8 cellular contexts compared by ENCODE assay signal in genomic region chr16:88782454-88783390, GRCh38. TPM values are rescaled to one million over a fixed set of nuclear protein-coding genes. Genes with fewer than 3 reads are reported as not detected.
DNase-seq lines count a peak whose midpoint lies in the region; ATAC-seq, FAIRE-seq and TF ChIP-seq lines count a peak whose summit lies in the region.

No MANE protein-coding gene starts in this region.

- peak overlapping the region; percentile 79 for H3K4me3 Mint-ChIP-seq in activated CD4-positive, alpha-beta T cell treated with anti-CD3 and anti-CD28 coated beads, Interleukin-2, amount 10 ng/mL, durations not matched to agents 7 days and 5 days
- peak overlapping the region; percentile 72 to 75 for H3K4me3 Mint-ChIP-seq in effector memory CD8-positive, alpha-beta T cell

- no peaks in the 10 kb centered on the region for H3K9me3 Mint-ChIP-seq in activated CD4-positive, alpha-beta T cell treated with anti-CD3 and anti-CD28 coated beads, Interleukin-2, amount 10 ng/mL, durations not matched to agents 7 days and 5 days
- no peaks in the 10 kb centered on the region for H3K9me3 Mint-ChIP-seq in effector memory CD8-positive, alpha-beta T cell

- no peak for FAIRE-seq in GM12891 (lab: Jason Lieb, UNC)

- ATAC-seq in effector memory CD8-positive, alpha-beta T cell (replicated peaks) = no peak
- ATAC-seq in omental fat pad (ENCODE audit: low FRiP score) = peak; percentile 70
- ATAC-seq in HG03439 (IDR thresholded peaks at IDR 0.05; ENCODE audit: unreplicated experiment) = no peak
- no peak for ATAC-seq in GM18858 (IDR thresholded peaks at IDR 0.05; ENCODE audit: unreplicated experiment)

- peaks cover 55% of the 10 kb centered on the region for H3K4me1 Mint-ChIP-seq in activated CD4-positive, alpha-beta T cell treated with anti-CD3 and anti-CD28 coated beads, Interleukin-2, amount 10 ng/mL, durations not matched to agents 7 days and 5 days
- H3K4me1 Mint-ChIP-seq in effector memory CD8-positive, alpha-beta T cell (ENCODE audit: low read depth in 2 of 2) = peaks cover 49 to 50% of the 10 kb centered on the region in 2 donors

- H3K27ac Mint-ChIP-seq in activated CD4-positive, alpha-beta T cell treated with anti-CD3 and anti-CD28 coated beads, Interleukin-2, amount 10 ng/mL, durations not matched to agents 7 days and 5 days = peak overlapping the region; percentile 86
- peak overlapping the region; percentile 90 to 91 for H3K27ac Mint-ChIP-seq in effector memory CD8-positive, alpha-beta T cell

- TF ChIP-seq POLR2A in GM12891 (IDR thresholded peaks at IDR 0.05; ENCODE audit: low read depth, low read length) = no peak

- POLR2A ChIA-PET in activated CD4-positive, alpha-beta T cell treated with anti-CD3 and anti-CD28 coated beads, Interleukin-2, amount 10 ng/mL, durations not matched to agents 7 days and 5 days (lab: Charles Lee) = interaction anchor here (0.9 kb wide), 1 partner anchor 78 kb away, joined by 3 read pairs; no protein-coding TSS in a partner anchor

- CTCF ChIA-PET in activated CD4-positive, alpha-beta T cell treated with anti-CD3 and anti-CD28 coated beads, Interleukin-2, amount 10 ng/mL, durations not matched to agents 7 days and 5 days (lab: Charles Lee) = interaction anchor here (0.6 to 2.7 kb wide), 11 partner anchors 16 to 45 kb away, joined by 3 to 23 read pairs (median 5); no protein-coding TSS in a partner anchor

- no peaks in the 10 kb centered on the region for H3K27me3 Mint-ChIP-seq in activated CD4-positive, alpha-beta T cell treated with anti-CD3 and anti-CD28 coated beads, Interleukin-2, amount 10 ng/mL, durations not matched to agents 7 days and 5 days
- no peaks in the 10 kb centered on the region for H3K27me3 Mint-ChIP-seq in effector memory CD8-positive, alpha-beta T cell

- DNase-seq in HS-27A (ENCODE audit: low read depth) (peak; percentile 80), omental fat pad (ENCODE audit: low spot score) (no peak), GM12891 (ENCODE audit: insufficient read length, low spot score) (no peak), DMS79 treated with DMSO at 0.1 percent for 48 hours (lab: John Stamatoyannopoulos, UW) (no peak)
- no peak for DNase-seq in activated CD4-positive, alpha-beta T cell treated with anti-CD3 and anti-CD28 coated beads, Interleukin-2, amount 10 ng/mL, durations not matched to agents 7 days and 5 days
- DNase-seq in effector memory CD8-positive, alpha-beta T cell = no peak

- H3K36me3 Mint-ChIP-seq in activated CD4-positive, alpha-beta T cell treated with anti-CD3 and anti-CD28 coated beads, Interleukin-2, amount 10 ng/mL, durations not matched to agents 7 days and 5 days (ENCODE audit: low read depth) = peaks cover 16% of the 10 kb centered on the region
- H3K36me3 Mint-ChIP-seq in effector memory CD8-positive, alpha-beta T cell (ENCODE audit: insufficient read depth) = peaks cover 26% of the 10 kb centered on the region

- TF ChIP-seq CTCF in omental fat pad (IDR thresholded peaks at IDR 0.05) = no peak

TF ChIP-seq in GM12891, 5 proteins besides CTCF, POLR2A, EP300 and RAD21:
- TF ChIP-seq PAX5 (IDR thresholded peaks at IDR 0.05; ENCODE audit: insufficient read depth, low read length, severe bottlenecking) = no peak
- no peak for TF ChIP-seq POU2F2 (IDR thresholded peaks at IDR 0.05; ENCODE audit: low read depth, low read length)
- TF ChIP-seq SPI1 (IDR thresholded peaks at IDR 0.05; ENCODE audit: low read depth, low read length) = no peak
- no peak for TF ChIP-seq TAF1 (IDR thresholded peaks at IDR 0.05; ENCODE audit: low read depth, low read length)
- TF ChIP-seq POLR2AphosphoS5 (IDR thresholded peaks at IDR 0.05; ENCODE audit: low read depth, low read length) = no peak

RNA-seq across cellular contexts. Expression of gene PIEZO1, which starts 2.3 kb away (rescaled TPM):
- 100 to 1,000 TPM; 239 to 303 TPM for total RNA-seq in activated CD4-positive, alpha-beta T cell treated with anti-CD3 and anti-CD28 coated beads, Interleukin-2, amount 10 ng/mL, durations not matched to agents 7 days and 5 days
- 100 to 1,000 TPM; 151 to 315 (median 249) TPM for total RNA-seq in omental fat pad
- polyA plus RNA-seq in GM12891 (2012; ENCODE audit: low read depth, missing spikeins) = 67.7 TPM

RNA-seq across cellular contexts. Expression of gene CDT1, which starts 20.9 kb away (rescaled TPM):
- total RNA-seq in activated CD4-positive, alpha-beta T cell treated with anti-CD3 and anti-CD28 coated beads, Interleukin-2, amount 10 ng/mL, durations not matched to agents 7 days and 5 days = 100 to 1,000 TPM; 113 to 119 TPM
- total RNA-seq in omental fat pad = 1 to 10 TPM in 2 of 4 donors, under 1 TPM in 2; 0.19 to 3.5 (median 1.6) TPM
- polyA plus RNA-seq in GM12891 (2012; ENCODE audit: low read depth, missing spikeins) = 29.8 TPM

RNA-seq across cellular contexts. Expression of gene APRT, which starts 29.0 kb away (rescaled TPM):
- 100 to 1,000 TPM in 1 of 2 experiments, 10 to 100 TPM in 1; 86.2 to 112 TPM for total RNA-seq in activated CD4-positive, alpha-beta T cell treated with anti-CD3 and anti-CD28 coated beads, Interleukin-2, amount 10 ng/mL, durations not matched to agents 7 days and 5 days
- total RNA-seq in omental fat pad = 100 to 1,000 TPM in 3 of 4 donors, 10 to 100 TPM in 1; 94.4 to 127 (median 115) TPM
- 182 TPM for polyA plus RNA-seq in GM12891 (2012; ENCODE audit: low read depth, missing spikeins)

Comparison
In these comparisons a context has a peak if more than half of its experiments do, and no peak if none do; other contexts are left out.
1. RNA of gene CDT1, which starts 20.9 kb away (total RNA-seq): 113 to 119 TPM in activated CD4-positive, alpha-beta T cell treated with anti-CD3 and anti-CD28 coated beads, Interleukin-2, amount 10 ng/mL, durations not matched to agents 7 days and 5 days; 0.19 to 3.5 TPM in omental fat pad; every median in the first group is over 10 times any median in the second.